In genomic region chr2:61694312-61695274, GRCh38 we compare ENCODE assay signal across 7 cellular contexts.
DNase-seq lines count a peak whose midpoint lies in the region; ATAC-seq, FAIRE-seq and TF ChIP-seq lines count a peak whose summit lies in the region.

No MANE protein-coding gene starts in this region.

- no peaks in the 10 kb centered on the region for H3K36me3 Mint-ChIP-seq in immature natural killer cell

- peak; percentile 92 for TF ChIP-seq POLR2A in GM15510 (IDR thresholded peaks at IDR 0.05; ENCODE audit: borderline replicate concordance, extremely low read depth, insufficient read length)

- H3K36me3 ChIP-seq in WERI-Rb-1 (no peaks in the 10 kb centered on the region), bronchial epithelial cell (ENCODE audit: control insufficient read depth, insufficient read depth, low read length) (no peaks in the 10 kb centered on the region)

- H3K27me3 Mint-ChIP-seq in immature natural killer cell (ENCODE audit: low read depth in 3 of 3): peaks cover 0 to 1% (median 0%) of the 10 kb centered on the region in 3 donors

- peak overlapping the region; percentile 79 to 95 (median 94) for H3K27ac Mint-ChIP-seq in immature natural killer cell

- FAIRE-seq in bronchial epithelial cell (lab: Jason Lieb, UNC): no peak

- no peaks in the 10 kb centered on the region for H3K9me3 Mint-ChIP-seq in immature natural killer cell

- TF ChIP-seq CTCF in WERI-Rb-1 (IDR thresholded peaks at IDR 0.05; ENCODE audit: low read depth, low read length): peak; percentile 40
- peak; percentile 42 for TF ChIP-seq CTCF in bronchial epithelial cell (IDR thresholded peaks at IDR 0.05; ENCODE audit: insufficient read depth, low read length, severe bottlenecking)

- DNase-seq in NCI-H187 treated with DMSO at 0.1 percent for 48 hours (lab: John Stamatoyannopoulos, UW): peak; percentile 39
- DNase-seq in WERI-Rb-1: peak; percentile 80
- peak; percentile 66 for DNase-seq in bronchial epithelial cell (ENCODE audit: low read depth)
- peak; percentile 83 to 85 (median 85) for DNase-seq in immature natural killer cell
- peak; percentile 72 for DNase-seq in smooth muscle cell of the brain vasculature (ENCODE audit: low read depth, low spot score)

- no peak overlapping the region for H3K27ac ChIP-seq in WERI-Rb-1

- H3K27me3 ChIP-seq in WERI-Rb-1 (ENCODE audit: insufficient read depth, low read depth, severe bottlenecking): no peaks in the 10 kb centered on the region
- no peaks in the 10 kb centered on the region for H3K27me3 ChIP-seq in bronchial epithelial cell (ENCODE audit: control insufficient read depth, insufficient read depth, low read length)

- H3K4me3 Mint-ChIP-seq in immature natural killer cell: peak overlapping the region; percentile 91 to 96 (median 92)

- peaks cover 15 to 20% of the 10 kb centered on the region in 2 donors for H3K4me1 Mint-ChIP-seq in immature natural killer cell

- H3K4me3 ChIP-seq in WERI-Rb-1 (ENCODE audit: low read depth, low read length): peak overlapping the region; percentile 43
- peak overlapping the region; percentile 91 for H3K4me3 ChIP-seq in bronchial epithelial cell (ENCODE audit: low read depth, low read length)

- ATAC-seq in HG02763 (IDR thresholded peaks at IDR 0.05; ENCODE audit: unreplicated experiment): peak; percentile 93

- H3K9me3 ChIP-seq in WERI-Rb-1 (ENCODE audit: severe bottlenecking): no peaks in the 10 kb centered on the region
